Comparison of ENCODE assay signal across 8 cellular contexts in the genomic region with DNA sequence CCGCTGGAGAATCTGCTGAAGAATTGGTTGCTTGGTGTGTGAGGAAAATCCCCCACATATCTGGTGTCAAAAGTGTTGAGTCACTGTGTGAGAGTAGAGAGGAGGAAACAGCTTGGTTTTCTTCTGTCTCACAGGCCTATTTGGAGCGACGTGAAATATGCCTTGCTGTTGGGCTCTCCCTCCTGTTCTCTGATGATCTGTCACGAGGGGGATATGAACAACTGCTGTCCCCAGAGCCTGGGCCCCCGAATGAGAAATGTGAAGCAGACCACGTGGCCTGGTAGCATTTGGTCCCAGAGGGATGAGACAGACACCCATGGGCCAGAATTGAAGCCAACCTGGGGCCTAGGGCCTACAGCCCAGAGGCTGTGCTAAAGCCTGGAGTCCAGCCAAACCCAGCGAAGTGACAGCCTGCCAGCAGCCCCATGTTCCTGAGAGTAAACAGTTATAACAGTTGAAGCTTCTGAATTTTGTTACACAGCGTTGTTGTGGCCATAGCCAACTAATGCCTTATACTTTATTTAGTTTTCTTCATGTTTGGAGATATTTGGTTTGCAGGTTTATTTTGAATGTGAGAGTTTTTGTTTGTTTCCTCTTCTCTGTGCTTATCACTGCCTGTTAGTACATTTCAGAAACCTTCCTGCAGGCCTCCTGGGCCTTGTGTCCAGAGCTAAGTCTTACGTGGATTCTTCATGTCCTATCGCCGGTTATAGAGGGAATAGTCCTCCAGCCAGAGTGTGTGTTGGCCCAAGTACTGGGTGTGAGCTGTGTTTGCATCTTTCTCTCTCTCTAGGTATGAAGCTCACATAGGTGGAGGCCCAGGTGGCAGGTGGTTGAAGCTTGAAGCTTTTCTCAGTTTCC. TPM values are rescaled to one million over a fixed set of nuclear protein-coding genes. Genes with fewer than 3 reads are reported as not detected.
DNase-seq lines count a peak whose midpoint lies in the region; ATAC-seq and TF ChIP-seq lines count a peak whose summit lies in the region.

No MANE protein-coding gene starts in this region.

- H3K4me1 ChIP-seq in HEK293 (ENCODE audit: control insufficient read depth, insufficient read depth, low read length) (no peaks in the 10 kb centered on the region; the same call in 1 of the 2 replicates), suprapubic skin (peaks cover under 1% of the 10 kb centered on the region)

- H3K36me3 Mint-ChIP-seq in stimulated activated naive B cell treated with anti-CD40 and anti-IgM and Interleukin-4, amounts not matched to agents 10 μg/mL and 1 μg/mL and 100 μg/mL, for 72 hours: peaks cover 3 to 5% of the 10 kb centered on the region in 2 donors
- H3K36me3 Mint-ChIP-seq in HFFc6 (ENCODE audit: low read depth): peaks cover 5% of the 10 kb centered on the region

- TF ChIP-seq CTCF in HEK293 (tag by site-specific recombination; IDR thresholded peaks at IDR 0.05): no peak
- TF ChIP-seq CTCF in NB4 (IDR thresholded peaks at IDR 0.05; ENCODE audit: low read depth, low read length): no peak
- TF ChIP-seq CTCF in HFFc6 (IDR thresholded peaks at IDR 0.05): no peak
- TF ChIP-seq CTCF in suprapubic skin (IDR thresholded peaks at IDR 0.05): no peak

- H3K27me3 Mint-ChIP-seq in stimulated activated naive B cell treated with anti-CD40 and anti-IgM and Interleukin-4, amounts not matched to agents 10 μg/mL and 1 μg/mL and 100 μg/mL, for 72 hours: peaks cover 6 to 13% of the 10 kb centered on the region in 2 donors
- H3K27me3 Mint-ChIP-seq in HFFc6 (ENCODE audit: insufficient read depth): peaks cover 14% of the 10 kb centered on the region

- ATAC-seq in GM18520 (IDR thresholded peaks at IDR 0.05; ENCODE audit: unreplicated experiment): peak; percentile 91
- peak; percentile 67 to 82 for ATAC-seq in stimulated activated naive B cell treated with anti-CD40 and anti-IgM and Interleukin-4, amounts not matched to agents 10 μg/mL and 1 μg/mL and 100 μg/mL, for 72 hours (replicated peaks)

- H3K4me1 Mint-ChIP-seq in stimulated activated naive B cell treated with anti-CD40 and anti-IgM and Interleukin-4, amounts not matched to agents 10 μg/mL and 1 μg/mL and 100 μg/mL, for 72 hours: peaks cover 8 to 9% of the 10 kb centered on the region in 2 donors
- peaks cover 24% of the 10 kb centered on the region for H3K4me1 Mint-ChIP-seq in HFFc6 (ENCODE audit: low read depth)

- TF ChIP-seq EP300 in suprapubic skin (IDR thresholded peaks at IDR 0.05): no peak

- POLR2A ChIA-PET in HEK293 (lab: Yijun Ruan, JAX): interaction anchor here (0.6 kb wide), 1 partner anchor 23 kb away, joined by 5 read pairs; no protein-coding TSS in a partner anchor

- H3K9me3 Mint-ChIP-seq in stimulated activated naive B cell treated with anti-CD40 and anti-IgM and Interleukin-4, amounts not matched to agents 10 μg/mL and 1 μg/mL and 100 μg/mL, for 72 hours: peaks cover 4 to 5% of the 10 kb centered on the region in 2 donors
- H3K9me3 Mint-ChIP-seq in HFFc6: peaks cover 4% of the 10 kb centered on the region; the same call in 1 of the 2 replicates

- H3K27ac ChIP-seq in HEK293 (ENCODE audit: extremely low read depth, low read depth, low read length) (no peak overlapping the region), suprapubic skin (no peak overlapping the region)

- H3K27me3 ChIP-seq in suprapubic skin: no peaks in the 10 kb centered on the region

- H3K9me3 ChIP-seq in HEK293 (ENCODE audit: control insufficient read depth, insufficient read depth, low read depth, low read length) (no peaks in the 10 kb centered on the region), suprapubic skin (no peaks in the 10 kb centered on the region)

- H3K4me3 ChIP-seq in HEK293 (ENCODE audit: low read depth, low read length) (no peak overlapping the region), NB4 (ENCODE audit: low read depth, low read length) (no peak overlapping the region), suprapubic skin (no peak overlapping the region)

- H3K27ac Mint-ChIP-seq in stimulated activated naive B cell treated with anti-CD40 and anti-IgM and Interleukin-4, amounts not matched to agents 10 μg/mL and 1 μg/mL and 100 μg/mL, for 72 hours: peak overlapping the region; percentile 6
- no peak overlapping the region for H3K27ac Mint-ChIP-seq in HFFc6

- H3K36me3 ChIP-seq in HEK293 (ENCODE audit: control insufficient read depth in 2 of 2, insufficient read depth in 1 of 2, low read length in 2 of 2) (no peaks in the 10 kb centered on the region), suprapubic skin (no peaks in the 10 kb centered on the region)

- peak; percentile 75 for DNase-seq in NB4 (ENCODE audit: low read depth)
- peak; percentile 53 for DNase-seq in globus pallidus (ENCODE audit: low spot score)
- DNase-seq in stimulated activated naive B cell treated with anti-CD40 and anti-IgM and Interleukin-4, amounts not matched to agents 10 μg/mL and 1 μg/mL and 100 μg/mL, for 72 hours: no peak
- DNase-seq in putamen (ENCODE audit: low spot score): no peak
- DNase-seq in HFFc6: no peak
- no peak for DNase-seq in suprapubic skin (ENCODE audit: low spot score in 2 of 2)

- no peak for TF ChIP-seq POLR2A in NB4 (IDR thresholded peaks at IDR 0.05; ENCODE audit: extremely low read depth, insufficient read length)
- no peak for TF ChIP-seq POLR2A in suprapubic skin (IDR thresholded peaks at IDR 0.05)

- H3K4me3 Mint-ChIP-seq in stimulated activated naive B cell treated with anti-CD40 and anti-IgM and Interleukin-4, amounts not matched to agents 10 μg/mL and 1 μg/mL and 100 μg/mL, for 72 hours: no peak overlapping the region
- no peak overlapping the region for H3K4me3 Mint-ChIP-seq in HFFc6

- CTCF ChIA-PET in HEK293 (lab: Yijun Ruan, JAX): interaction anchor here (0.5 to 1.6 kb wide), 9 partner anchors 15 to 149 kb away, joined by 3 to 6 read pairs (median 3); no protein-coding TSS in a partner anchor

- 63% methylated on average over 11 of the region's 11 CpGs for WGBS in suprapubic skin

TF ChIP-seq in HEK293, 187 proteins besides CTCF, POLR2A, EP300 and RAD21:
- TF ChIP-seq ZNF335 (tag by site-specific recombination; conservative IDR thresholded peaks at IDR 0.05) (peak; percentile 50), SCRT1 (tag by site-specific recombination; IDR thresholded peaks at IDR 0.05; ENCODE audit: borderline replicate concordance) (no peak), RBAK (tag by site-specific recombination; IDR thresholded peaks at IDR 0.05) (peak; percentile 46; the same call in 1 of the 2 replicates)
- TF ChIP-seq, protein P1, sequence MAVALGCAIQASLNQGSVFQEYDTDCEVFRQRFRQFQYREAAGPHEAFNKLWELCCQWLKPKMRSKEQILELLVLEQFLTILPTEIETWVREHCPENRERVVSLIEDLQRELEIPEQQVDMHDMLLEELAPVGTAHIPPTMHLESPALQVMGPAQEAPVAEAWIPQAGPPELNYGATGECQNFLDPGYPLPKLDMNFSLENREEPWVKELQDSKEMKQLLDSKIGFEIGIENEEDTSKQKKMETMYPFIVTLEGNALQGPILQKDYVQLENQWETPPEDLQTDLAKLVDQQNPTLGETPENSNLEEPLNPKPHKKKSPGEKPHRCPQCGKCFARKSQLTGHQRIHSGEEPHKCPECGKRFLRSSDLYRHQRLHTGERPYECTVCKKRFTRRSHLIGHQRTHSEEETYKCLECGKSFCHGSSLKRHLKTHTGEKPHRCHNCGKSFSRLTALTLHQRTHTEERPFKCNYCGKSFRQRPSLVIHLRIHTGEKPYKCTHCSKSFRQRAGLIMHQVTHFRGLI (tag by site-specific recombination; IDR thresholded peaks at IDR 0.05): peak; percentile 21; the same call in 1 of the 2 replicates

RNA-seq across cellular contexts. Expression of a gene that starts 18.7 kb away (rescaled TPM):
- under 1 TPM in 5 of 6 experiments, not detected in 1; 0.05 to 0.21 (median 0.15) TPM for total RNA-seq in HFFc6 (2021; fragmentation: NEBNext Ultra II Directional; extraction: Animal tissue kit (Norgen Biotek cat#: 25700))
- 1 to 10 TPM; 2.1 to 6.2 (median 5.2) TPM for total RNA-seq in suprapubic skin

Comparison
In these comparisons a context has a peak if more than half of its experiments do, and no peak if none do; other contexts are left out.
1. DNase-seq: peak in NB4 (single experiment) and globus pallidus (single experiment); none in stimulated activated naive B cell treated with anti-CD40 and anti-IgM and Interleukin-4, amounts not matched to agents 10 μg/mL and 1 μg/mL and 100 μg/mL, for 72 hours (single experiment), putamen (single experiment), HFFc6 (single experiment) and suprapubic skin (0 of 2).